24 cellular contexts compared by ENCODE assay signal in the genomic region with DNA sequence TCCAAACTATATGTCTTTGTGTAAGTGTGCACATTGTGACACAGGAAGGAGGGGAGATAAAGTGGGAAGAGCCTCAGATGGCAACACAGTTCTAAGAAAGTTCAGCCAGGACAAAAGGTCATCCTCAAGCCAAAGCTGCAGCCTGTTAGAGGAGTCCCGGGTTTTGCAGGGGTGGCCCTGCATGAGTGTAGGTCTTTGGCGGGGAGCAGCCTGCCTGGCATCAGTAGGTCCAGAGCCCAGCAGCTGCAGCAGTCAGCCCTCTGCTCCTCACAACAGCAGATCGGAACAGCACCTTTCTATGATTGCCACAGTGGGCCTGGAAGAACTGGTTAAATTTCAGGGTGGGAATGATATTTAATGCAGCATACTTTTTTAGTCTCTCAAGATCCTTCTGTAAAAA. TPM values are rescaled to one million over a fixed set of nuclear protein-coding genes. Genes with fewer than 3 reads are reported as not detected.
DNase-seq lines count a peak whose midpoint lies in the region; ATAC-seq, FAIRE-seq and TF ChIP-seq lines count a peak whose summit lies in the region.
"Had no signal": no experiment of that assay in that cellular context is flagged by ENCODE, and none has a peak within 500 bp of the region (broad histone marks: within the 10 kb centered on the region; RNA-seq: fewer than 3 reads in every experiment).

No MANE protein-coding gene starts in this region.

- H3K79me2 ChIP-seq in mammary epithelial cell (ENCODE audit: insufficient read depth, low read length) (no peaks in the 10 kb centered on the region), K562 (ENCODE audit: control insufficient read depth, insufficient read depth, low read length) (no peaks in the 10 kb centered on the region)

- DNase-seq in MCF 10A (ENCODE audit: unreplicated experiment), result no peak
- no peak for DNase-seq in mammary epithelial cell
- DNase-seq in K562 (ENCODE audit: extremely low read depth in 1 of 4, low spot score in 3 of 4), result peak in 1 of 4 experiments; percentile 50
- no peak for DNase-seq in neural crest cell (ENCODE audit: low read depth, low spot score)
- no peak for DNase-seq in upper lobe of right lung
- DNase-seq in D341Med (ENCODE audit: low spot score), result no peak
- DNase-seq: CD4-positive, CD25-positive, alpha-beta regulatory T cell; DMS53; KBM-7; MG63; NCI-H1105 treated with DMSO at 0.1 percent for 48 hours; NCI-H146; NCI-H1930; NCI-H446; NCI-H524 treated with DMSO at 0.1 percent for 48 hours; NCI-H774; SK-N-SH had no signal

- WGBS in mammary epithelial cell (ENCODE audit: low coverage, missing lambda C conversion rate), result 100% methylated on average over 3 of the region's 3 CpGs
- WGBS in K562 (ENCODE audit: insufficient coverage, low coverage, missing lambda C conversion rate), result 35% methylated on average over 3 of the region's 3 CpGs

- POLR2A ChIA-PET in MCF 10A (lab: Yijun Ruan, JAX), result interaction anchor here (1.3 to 13.6 kb wide), 5 partner anchors 11 to 36 kb away, joined by 3 to 315 read pairs (median 3); a partner anchor contains a TSS
- POLR2A ChIA-PET in K562 (lab: Yijun Ruan, JAX), result interaction anchor here (0.6 to 6.8 kb wide), 5 partner anchors 11 to 38 kb away, joined by 3 to 74 read pairs (median 3); a partner anchor contains a TSS

- H3K36me3 Mint-ChIP-seq in MCF 10A (ENCODE audit: insufficient read depth, unreplicated experiment) (peaks cover 3% of the 10 kb centered on the region), neural crest cell (ENCODE audit: low read depth) (peaks cover 3% of the 10 kb centered on the region)

- H3K27ac ChIP-seq in mammary epithelial cell (ENCODE audit: insufficient read depth, low read depth, low read length) (no peak overlapping the region), K562 (ENCODE audit: extremely low read depth, low read depth, low read length) (no peak overlapping the region; the same call in 2 of the 3 replicates), upper lobe of right lung (no peak overlapping the region)
- H3K27ac ChIP-seq: BLaER1 had no signal

- no peaks in the 10 kb centered on the region for H3K36me3 ChIP-seq in mammary epithelial cell (ENCODE audit: insufficient read depth, low read length)
- H3K36me3 ChIP-seq in K562 (ENCODE audit: control insufficient read depth, insufficient read depth, low read length), result no peaks in the 10 kb centered on the region
- no peaks in the 10 kb centered on the region for H3K36me3 ChIP-seq in upper lobe of right lung
- H3K36me3 ChIP-seq: MG63 had no signal

- H3K27me3 ChIP-seq in mammary epithelial cell (ENCODE audit: insufficient read depth, low read length), result no peaks in the 10 kb centered on the region
- H3K27me3 ChIP-seq in K562 (ENCODE audit: control insufficient read depth in 2 of 2, insufficient read depth in 2 of 2, low read length in 2 of 2), result no peaks in the 10 kb centered on the region
- H3K27me3 ChIP-seq in upper lobe of right lung, result no peaks in the 10 kb centered on the region
- H3K27me3 ChIP-seq: BLaER1, MG63 had no signal

- H3K4me3 Mint-ChIP-seq in MCF 10A (ENCODE audit: unreplicated experiment), result no peak overlapping the region
- H3K4me3 Mint-ChIP-seq in neural crest cell, result no peak overlapping the region
- H3K4me3 Mint-ChIP-seq: CD4-positive, CD25-positive, alpha-beta regulatory T cell had no signal

- no peak for TF ChIP-seq POLR2A in K562 (conservative IDR thresholded peaks at IDR 0.05)

- dilution Hi-C loops in mammary epithelial cell (cut with HindIII; ENCODE audit: low sequenced_read_pairs), result no loop called here

- H3K4me1 Mint-ChIP-seq in MCF 10A (ENCODE audit: insufficient read depth, unreplicated experiment), result peaks cover 44% of the 10 kb centered on the region
- H3K4me1 Mint-ChIP-seq in neural crest cell, result peaks cover 22% of the 10 kb centered on the region

- ATAC-seq in K562, result peak; percentile 43
- ATAC-seq in upper lobe of right lung, result peak; percentile 42
- no peak for ATAC-seq in GM21360 (IDR thresholded peaks at IDR 0.05; ENCODE audit: unreplicated experiment)
- ATAC-seq in GM18873 (IDR thresholded peaks at IDR 0.05; ENCODE audit: low FRiP score, unreplicated experiment), result no peak
- ATAC-seq: HCT116, HepG2 had no signal

- H3K4me1 ChIP-seq in mammary epithelial cell (ENCODE audit: insufficient read depth, low read length) (peaks cover 3% of the 10 kb centered on the region), K562 (replicated peaks in 1 of 2; ENCODE audit: control insufficient read depth in 2 of 2, insufficient read depth in 2 of 2, low read length in 2 of 2) (peaks cover 20 to 21% of the 10 kb centered on the region in 2 experiments; a peak in 4 of 5 replicates), upper lobe of right lung (peaks cover 6% of the 10 kb centered on the region)
- H3K4me1 ChIP-seq: BLaER1 had no signal

- H3K9ac ChIP-seq in mammary epithelial cell (ENCODE audit: insufficient read depth, low read length), result no peak overlapping the region
- H3K9ac ChIP-seq in K562 (ENCODE audit: insufficient read depth in 1 of 2, low read depth in 2 of 2, low read length in 2 of 2), result peak overlapping the region in 1 of 2 experiments; percentile 76; a peak in 3 of 4 replicates
- H3K9ac ChIP-seq: BLaER1, SK-N-SH had no signal

- H3K9me3 Mint-ChIP-seq in MCF 10A (ENCODE audit: unreplicated experiment) (no peaks in the 10 kb centered on the region), neural crest cell (peaks cover 2% of the 10 kb centered on the region)
- H3K9me3 Mint-ChIP-seq: CD4-positive, CD25-positive, alpha-beta regulatory T cell had no signal

- no peaks in the 10 kb centered on the region for H3K9me1 ChIP-seq in K562 (ENCODE audit: control insufficient read depth, insufficient read depth, low read length)

- CTCF ChIA-PET in MCF 10A (lab: Yijun Ruan, JAX) (interaction anchor here (0.6 to 3.2 kb wide), 5 partner anchors 9 to 58 kb away, joined by 3 to 12 read pairs (median 4); a partner anchor contains a TSS), mammary epithelial cell (lab: Charles Lee; ENCODE audit: low non-redundant PET) (no interaction called here), K562 (lab: Yijun Ruan, JAX; ENCODE audit: low intra/inter-chr PET ratio) (no interaction called here)

- TF ChIP-seq CTCF in MCF 10A (IDR thresholded peaks at IDR 0.05; ENCODE audit: unreplicated experiment), result no peak
- no peak for TF ChIP-seq CTCF in mammary epithelial cell (conservative IDR thresholded peaks at IDR 0.05 in 1 of 2, IDR thresholded peaks at IDR 0.05 in 1 of 2; ENCODE audit: extremely low read depth in 1 of 2, insufficient read depth in 1 of 2, low read depth in 1 of 2, low read length in 2 of 2)
- no peak for TF ChIP-seq CTCF in K562 (IDR thresholded peaks at IDR 0.05 in 2 of 3, conservative IDR thresholded peaks at IDR 0.05 in 1 of 3; ENCODE audit: insufficient read depth in 2 of 3, low read depth in 1 of 3, low read length in 3 of 3)
- no peak for TF ChIP-seq CTCF in neural crest cell (conservative IDR thresholded peaks at IDR 0.05)
- no peak for TF ChIP-seq CTCF in upper lobe of right lung (IDR thresholded peaks at IDR 0.05)

- TF ChIP-seq RAD21 in K562 (CRISPR knock-in tag; conservative IDR thresholded peaks at IDR 0.05 in 1 of 2, IDR thresholded peaks at IDR 0.05 in 1 of 2), result no peak

- no TSS peak for BruUV-seq in MCF 10A (replicated peaks; lab: Mats Ljungman, UMichigan)
- no TSS peak for BruUV-seq in mammary epithelial cell (replicated peaks; lab: Mats Ljungman, UMichigan)
- no TSS peak for BruUV-seq in K562 (replicated peaks; lab: Mats Ljungman, UMichigan)

- H3K4me2 ChIP-seq in mammary epithelial cell (ENCODE audit: insufficient read depth, low read depth, low read length), result no peak overlapping the region
- no peak overlapping the region for H3K4me2 ChIP-seq in K562 (ENCODE audit: insufficient read depth, low read length)
- H3K4me2 ChIP-seq: BLaER1, SK-N-SH had no signal

- in situ Hi-C loops in mammary epithelial cell (cut with MboI; ENCODE audit: low sequenced_read_pairs in 2 of 2), result no loop called here
- in situ Hi-C loops in K562 (cut with MboI), result no loop called here

- intact Hi-C loops in MCF 10A (cut with micrococcal nuclease), result no loop called here
- intact Hi-C loops in mammary epithelial cell (cut with micrococcal nuclease), result no loop called here
- intact Hi-C loops in K562 (cut with micrococcal nuclease), result no loop called here
- intact Hi-C loops in upper lobe of right lung (cut with DNase I), result no loop called here

- peak overlapping the region; percentile 49 for H3K27ac Mint-ChIP-seq in MCF 10A (ENCODE audit: low read depth, unreplicated experiment)
- peak overlapping the region; percentile 76 for H3K27ac Mint-ChIP-seq in neural crest cell (ENCODE audit: unreplicated experiment)

- H2AFZ ChIP-seq in mammary epithelial cell (ENCODE audit: low read depth, low read length) (no peak overlapping the region), K562 (ENCODE audit: low read depth, low read length) (no peak overlapping the region)

- H3K27me3 Mint-ChIP-seq in MCF 10A (ENCODE audit: insufficient read depth, unreplicated experiment) (no peaks in the 10 kb centered on the region), neural crest cell (ENCODE audit: low read depth) (no peaks in the 10 kb centered on the region)
- H3K27me3 Mint-ChIP-seq: CD4-positive, CD25-positive, alpha-beta regulatory T cell had no signal

- no peaks in the 10 kb centered on the region for H4K20me1 ChIP-seq in mammary epithelial cell (ENCODE audit: insufficient read depth, low read length)
- no peaks in the 10 kb centered on the region for H4K20me1 ChIP-seq in K562 (replicated peaks; ENCODE audit: control insufficient read depth, insufficient read depth, low read length)
- H4K20me1 ChIP-seq: BLaER1 had no signal

- no peaks in the 10 kb centered on the region for H3K9me3 ChIP-seq in mammary epithelial cell (replicated peaks; ENCODE audit: insufficient read depth, low read length)
- no peaks in the 10 kb centered on the region for H3K9me3 ChIP-seq in K562 (replicated peaks; ENCODE audit: control insufficient read depth, insufficient read depth, low read depth, low read length)
- no peaks in the 10 kb centered on the region for H3K9me3 ChIP-seq in upper lobe of right lung
- H3K9me3 ChIP-seq: BLaER1, MG63, SK-N-SH had no signal

- no peak overlapping the region for H3K4me3 ChIP-seq in mammary epithelial cell (replicated peaks in 1 of 3; ENCODE audit: insufficient read depth in 1 of 3, low read depth in 2 of 3, low read length in 3 of 3)
- H3K4me3 ChIP-seq in K562, result no peak overlapping the region
- no peak overlapping the region for H3K4me3 ChIP-seq in upper lobe of right lung
- H3K4me3 ChIP-seq: BLaER1, MG63 had no signal

- FAIRE-seq in K562 (lab: Jason Lieb, UNC), result peak; percentile 57
- FAIRE-seq: D721Med, HepG2, RCC 7860 had no signal

- no peak for TF ChIP-seq EP300 in K562 (IDR thresholded peaks at IDR 0.05; ENCODE audit: low read length)

RNA-seq across cellular contexts. Expression of a gene that starts 13.5 kb away (rescaled TPM):
- total RNA-seq in MCF 10A (2022) (303 and 310 TPM in 2 replicates), mammary epithelial cell (100 to 1,000 TPM; 230 to 262 TPM), K562 (2014; rRNA removed) (188 and 201 TPM in 2 replicates), K562 (2014; rRNA removed; fragmentation: Illumina TruSeq; extraction: Trizol) (450 and 500 TPM in 2 replicates), K562 (2015; rRNA removed; fragmentation: Illumina TruSeq; extraction: Trizol) (331 and 336 TPM in 2 replicates), K562 (2021) (398 and 422 TPM in 2 replicates), neural crest cell (197 and 202 TPM in 2 replicates), upper lobe of right lung (119 TPM)
- polyA plus RNA-seq in mammary epithelial cell (150 TPM), K562 (2011; rRNA removed) (139 and 166 TPM in 2 replicates), K562 (2014; fragmentation: Illumina TruSeq; extraction: Trizol) (379 and 424 TPM in 2 replicates), K562 (2014; fragmentation: Nextera tagmentation; extraction: Ambion mirVana) (100 to 1,000 TPM; 208 to 250 TPM), K562 (2014; rRNA removed) (198 and 219 TPM in 2 replicates)
- 119 TPM for polyA minus RNA-seq in mammary epithelial cell
- total RNA-seq in K562 (2011; cell fraction: chromatin; rRNA removed; ENCODE audit: low replicate concordance), result 126 and 193 TPM in 2 replicates
- 95.3 and 108 TPM in 2 replicates for total RNA-seq in K562 (2011; cell fraction: nucleolus; rRNA removed)
- total RNA-seq in K562 (2011; cell fraction: nucleoplasm; rRNA removed), result 134 and 160 TPM in 2 replicates
- polyA plus RNA-seq in K562 (2011; cell fraction: cytosol; rRNA removed), result 67.4 and 154 TPM in 2 replicates
- polyA plus RNA-seq in K562 (2011; cell fraction: nucleus; rRNA removed), result 117 and 202 TPM in 2 replicates
- 354 and 375 TPM in 2 replicates for polyA plus RNA-seq in K562 (2012)
- polyA minus RNA-seq in K562 (2011; rRNA and poly(A)+ RNA removed), result 177 and 198 TPM in 2 replicates
- polyA minus RNA-seq in K562 (2011; cell fraction: cytosol; rRNA and poly(A)+ RNA removed), result 116 and 122 TPM in 2 replicates
- polyA minus RNA-seq in K562 (2011; cell fraction: nucleus; rRNA and poly(A)+ RNA removed), result 47.5 and 87.7 TPM in 2 replicates

RNA-seq across cellular contexts. Expression of a gene that starts 38.7 kb away (rescaled TPM):
- total RNA-seq in MCF 10A (2022) (18.3 and 34.3 TPM in 2 replicates), mammary epithelial cell (10 to 100 TPM; 20.0 to 26.3 TPM), K562 (2014; rRNA removed) (112 and 115 TPM in 2 replicates), K562 (2014; rRNA removed; fragmentation: Illumina TruSeq; extraction: Trizol) (3.2 and 5.0 TPM in 2 replicates), K562 (2015; rRNA removed; fragmentation: Illumina TruSeq; extraction: Trizol) (18.5 and 21.3 TPM in 2 replicates), K562 (2021) (79.9 and 82.9 TPM in 2 replicates), neural crest cell (4.7 and 6.3 TPM in 2 replicates), upper lobe of right lung (21.8 TPM)
- polyA plus RNA-seq in mammary epithelial cell (20.5 TPM), K562 (2011; rRNA removed) (13.7 and 19.5 TPM in 2 replicates), K562 (2014; fragmentation: Illumina TruSeq; extraction: Trizol) (4.0 and 11.3 TPM in 2 replicates), K562 (2014; fragmentation: Nextera tagmentation; extraction: Ambion mirVana) (1 to 10 TPM in 1 of 2 experiments, under 1 TPM in 1; 0.41 to 1.4 TPM), K562 (2014; rRNA removed) (89.4 and 98.3 TPM in 2 replicates)
- 1.0 TPM for polyA minus RNA-seq in mammary epithelial cell
- total RNA-seq in K562 (2011; cell fraction: chromatin; rRNA removed; ENCODE audit: low replicate concordance), result 9.9 and 40.2 TPM in 2 replicates
- total RNA-seq in K562 (2011; cell fraction: nucleolus; rRNA removed), result 75.5 and 100 TPM in 2 replicates
- 30.5 and 32.2 TPM in 2 replicates for total RNA-seq in K562 (2011; cell fraction: nucleoplasm; rRNA removed)
- 22.6 and 106 TPM in 2 replicates for polyA plus RNA-seq in K562 (2011; cell fraction: cytosol; rRNA removed)
- polyA plus RNA-seq in K562 (2011; cell fraction: nucleus; rRNA removed), result 73.7 and 157 TPM in 2 replicates
- polyA plus RNA-seq in K562 (2012), result 39.2 and 59.3 TPM in 2 replicates
- polyA minus RNA-seq in K562 (2011; rRNA and poly(A)+ RNA removed), result 1.0 and 2.8 TPM in 2 replicates
- 9.5 and 13.7 TPM in 2 replicates for polyA minus RNA-seq in K562 (2011; cell fraction: cytosol; rRNA and poly(A)+ RNA removed)
- 17.2 and 17.6 TPM in 2 replicates for polyA minus RNA-seq in K562 (2011; cell fraction: nucleus; rRNA and poly(A)+ RNA removed)

Comparison
In these comparisons a context has a peak if more than half of its experiments do, and no peak if none do; other contexts are left out.
1. ATAC-seq: peak in K562 (single experiment) and upper lobe of right lung (single experiment); none in GM21360 (single experiment) and GM18873 (single experiment).